Comparison of ENCODE assay signal across 8 cellular contexts in genomic region chr18:21134895-21135294, GRCh38. TPM values are rescaled to one million over a fixed set of nuclear protein-coding genes. Genes with fewer than 3 reads are reported as not detected.
DNase-seq lines count a peak whose midpoint lies in the region; ATAC-seq and TF ChIP-seq lines count a peak whose summit lies in the region.

No MANE protein-coding gene starts in this region.

- no peaks in the 10 kb centered on the region for H3K9me3 Mint-ChIP-seq in type B pancreatic cell

- peak; percentile 12 for TF ChIP-seq CTCF in fibroblast of the aortic adventitia (IDR thresholded peaks at IDR 0.05; ENCODE audit: insufficient read depth, low read length)
- peak; percentile 19 for TF ChIP-seq CTCF in type B pancreatic cell (conservative IDR thresholded peaks at IDR 0.05)

- no peak overlapping the region for H3K4me3 Mint-ChIP-seq in type B pancreatic cell

- DNase-seq in stimulated activated CD4-positive, alpha-beta T cell treated with anti-CD3 and anti-CD28 coated beads, Interleukin-4, amount 100 ng/mL, for 24 hours, result peak; percentile 16
- DNase-seq in stimulated activated CD4-positive, alpha-beta T cell treated with anti-CD3 and anti-CD28 coated beads, Interleukin-12 subunit alpha, Interleukin-12 subunit beta, amount 100 ng/mL, for 4 hours, result no peak
- DNase-seq in RPMI7951 (ENCODE audit: low read depth) (peak; percentile 29), fibroblast of the aortic adventitia (ENCODE audit: low read depth) (peak; percentile 45), type B pancreatic cell (ENCODE audit: extremely low spot score, unreplicated experiment) (no peak), NCI-H82 (lab: John Stamatoyannopoulos, UW) (no peak)

- no peaks in the 10 kb centered on the region for H3K4me1 Mint-ChIP-seq in type B pancreatic cell (ENCODE audit: unreplicated experiment)

- ATAC-seq in GM18867 (IDR thresholded peaks at IDR 0.05; ENCODE audit: unreplicated experiment) (no peak), HG02588 (IDR thresholded peaks at IDR 0.05; ENCODE audit: unreplicated experiment) (no peak)

- no peak overlapping the region for H3K27ac Mint-ChIP-seq in type B pancreatic cell

- no peaks in the 10 kb centered on the region for H3K27me3 Mint-ChIP-seq in type B pancreatic cell

- H3K4me3 ChIP-seq in fibroblast of the aortic adventitia (ENCODE audit: low read depth, low read length), result no peak overlapping the region

- H3K36me3 Mint-ChIP-seq in type B pancreatic cell, result no peaks in the 10 kb centered on the region

RNA-seq across cellular contexts. Expression of gene ROCK1, which starts 23.3 kb away (rescaled TPM):
- 18.5 and 21.3 TPM in 2 replicates for total RNA-seq in RPMI7951 (2014; rRNA removed; shearing (Covaris generic))
- 56.4 and 63.2 TPM in 2 replicates for total RNA-seq in fibroblast of the aortic adventitia (ENCODE audit: low replicate concordance)
- 36.6 and 42.4 TPM in 2 replicates for total RNA-seq in type B pancreatic cell (ENCODE audit: low replicate concordance)

Comparison
In these comparisons a context has a peak if more than half of its experiments do, and no peak if none do; other contexts are left out.
1. DNase-seq: peak in stimulated activated CD4-positive, alpha-beta T cell treated with anti-CD3 and anti-CD28 coated beads, Interleukin-4, amount 100 ng/mL, for 24 hours (single experiment), RPMI7951 (single experiment) and fibroblast of the aortic adventitia (single experiment); none in stimulated activated CD4-positive, alpha-beta T cell treated with anti-CD3 and anti-CD28 coated beads, Interleukin-12 subunit alpha, Interleukin-12 subunit beta, amount 100 ng/mL, for 4 hours (single experiment), type B pancreatic cell (single experiment) and NCI-H82 (single experiment).